Comparison of ENCODE assay signal across 8 cellular contexts in the genomic region with DNA sequence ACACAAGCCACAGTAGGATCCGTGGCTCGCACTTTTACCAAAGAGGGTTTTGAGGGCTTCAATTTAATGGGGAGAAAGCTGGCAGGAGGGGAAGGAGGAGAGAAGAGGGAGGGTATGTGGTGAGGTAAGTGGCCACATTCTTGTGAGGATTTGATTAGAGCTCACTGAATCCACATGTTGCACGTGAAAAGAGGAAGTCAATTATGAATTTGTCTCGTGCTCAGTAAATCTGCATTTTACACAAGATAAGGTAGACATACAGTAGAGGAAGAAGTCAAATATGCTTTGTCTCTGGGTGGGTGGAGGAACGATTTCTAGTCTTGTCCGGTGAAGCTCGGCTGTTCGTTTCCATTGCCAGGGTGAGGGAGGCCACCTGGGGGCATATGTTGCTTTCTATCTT. TPM values are rescaled to one million over a fixed set of nuclear protein-coding genes. Genes with fewer than 3 reads are reported as not detected.
DNase-seq lines count a peak whose midpoint lies in the region; ATAC-seq and TF ChIP-seq lines count a peak whose summit lies in the region.

No MANE protein-coding gene starts in this region.

- TF ChIP-seq POLR2A in transverse colon (IDR thresholded peaks at IDR 0.05), result no peak

- POLR2A ChIA-PET in activated CD4-positive, alpha-beta memory T cell treated with anti-CD3 and anti-CD28 coated beads, Interleukin-2, amount 10 ng/mL, durations not matched to agents 7 days and 5 days (lab: Charles Lee), result interaction anchor here (0.7 to 1.3 kb wide), 7 partner anchors 17 to 171 kb away, joined by 3 to 7 read pairs (median 3); a partner anchor contains a TSS

- DNase-seq in activated naive CD4-positive, alpha-beta T cell treated with anti-CD3 and anti-CD28 coated beads for 36 hours, result peak; percentile 36
- no peak for DNase-seq in activated naive CD4-positive, alpha-beta T cell (lab: John Stamatoyannopoulos, UW)
- no peak for DNase-seq in activated CD4-positive, alpha-beta memory T cell treated with anti-CD3 and anti-CD28 coated beads, Interleukin-2, amount 10 ng/mL, durations not matched to agents 7 days and 5 days
- DNase-seq in immature natural killer cell (no peak), transverse colon (no peak), G401 (ENCODE audit: low spot score) (no peak)
- DNase-seq in activated CD4-positive, alpha-beta T cell treated with anti-CD3 and anti-CD28 coated beads for 48 hours, result no peak

- H3K36me3 ChIP-seq in transverse colon, result peaks cover 0 to 34% (median 7%) of the 10 kb centered on the region in 4 donors

- H3K4me3 ChIP-seq in transverse colon, result peak overlapping the region; percentile 51 to 89 (median 77)

- H3K9me3 Mint-ChIP-seq in activated naive CD4-positive, alpha-beta T cell treated with anti-CD3 and anti-CD28 coated beads for 36 hours, result peaks cover 9% of the 10 kb centered on the region
- H3K9me3 Mint-ChIP-seq in activated CD4-positive, alpha-beta memory T cell treated with anti-CD3 and anti-CD28 coated beads, Interleukin-2, amount 10 ng/mL, durations not matched to agents 7 days and 5 days, result peaks cover 31% of the 10 kb centered on the region
- no peaks in the 10 kb centered on the region for H3K9me3 Mint-ChIP-seq in immature natural killer cell

- intact Hi-C loops in activated naive CD4-positive, alpha-beta T cell treated with anti-CD3 and anti-CD28 coated beads for 36 hours (cut with micrococcal nuclease), result loop anchor here (1.0 to 5.0 kb wide), 4 partner anchors 32 to 171 kb away; a partner anchor contains a TSS
- intact Hi-C loops in transverse colon (cut with DNase I; ENCODE audit: low total_unique reads), result loop anchor here (5.0 kb wide), 1 partner anchor 379 kb away; a partner anchor contains a TSS

- no peak for TF ChIP-seq CTCF in transverse colon (IDR thresholded peaks at IDR 0.05)

- WGBS in transverse colon (ENCODE audit: low coverage in 1 of 2), 2 donors, result 33 to 69% methylated on average over 2 to 8 of the region's 8 CpGs

- H3K27me3 Mint-ChIP-seq in activated naive CD4-positive, alpha-beta T cell treated with anti-CD3 and anti-CD28 coated beads for 36 hours (ENCODE audit: low read depth), result peaks cover 10% of the 10 kb centered on the region
- H3K27me3 Mint-ChIP-seq in activated CD4-positive, alpha-beta memory T cell treated with anti-CD3 and anti-CD28 coated beads, Interleukin-2, amount 10 ng/mL, durations not matched to agents 7 days and 5 days, result peaks cover 4% of the 10 kb centered on the region
- H3K27me3 Mint-ChIP-seq in immature natural killer cell (ENCODE audit: low read depth in 3 of 3), result peaks cover 5 to 10% (median 8%) of the 10 kb centered on the region in 3 donors

- peak overlapping the region in 1 of 4 donors; percentile 84 for H3K27ac ChIP-seq in transverse colon

- H3K27me3 ChIP-seq in transverse colon, result peaks cover 16% of the 10 kb centered on the region

- H3K4me3 Mint-ChIP-seq in activated naive CD4-positive, alpha-beta T cell treated with anti-CD3 and anti-CD28 coated beads for 36 hours, result peak overlapping the region; percentile 89
- peak overlapping the region; percentile 74 for H3K4me3 Mint-ChIP-seq in activated CD4-positive, alpha-beta memory T cell treated with anti-CD3 and anti-CD28 coated beads, Interleukin-2, amount 10 ng/mL, durations not matched to agents 7 days and 5 days
- H3K4me3 Mint-ChIP-seq in immature natural killer cell, result peak overlapping the region; percentile 82 to 99 (median 93)

- peak overlapping the region; percentile 81 for H3K27ac Mint-ChIP-seq in activated naive CD4-positive, alpha-beta T cell treated with anti-CD3 and anti-CD28 coated beads for 36 hours
- H3K27ac Mint-ChIP-seq in activated CD4-positive, alpha-beta memory T cell treated with anti-CD3 and anti-CD28 coated beads, Interleukin-2, amount 10 ng/mL, durations not matched to agents 7 days and 5 days, result peak overlapping the region; percentile 6
- H3K27ac Mint-ChIP-seq in immature natural killer cell, result peak overlapping the region; percentile 41 to 77 (median 72)

- no peak for TF ChIP-seq EP300 in transverse colon (IDR thresholded peaks at IDR 0.05; ENCODE audit: low read depth)

- no peak for ATAC-seq in HG03571 (IDR thresholded peaks at IDR 0.05; ENCODE audit: unreplicated experiment)

- peaks cover 0 to 4% of the 10 kb centered on the region in 2 donors for H3K9me3 ChIP-seq in transverse colon

- in situ Hi-C loops in transverse colon (cut with MboI; ENCODE audit: low pct_ligation_motif_present in 1 of 4, low pct_unique_long_range_greater_than_20kb in 1 of 4, low sequenced_read_pairs in 3 of 4), result no loop called here
- in situ Hi-C loops in G401 (cut with HindIII; ENCODE audit: low sequenced_read_pairs), result no loop called here

- H3K4me1 ChIP-seq in transverse colon, result peaks cover 6 to 17% (median 9%) of the 10 kb centered on the region in 4 donors

- peaks cover 27% of the 10 kb centered on the region for H3K4me1 Mint-ChIP-seq in activated naive CD4-positive, alpha-beta T cell treated with anti-CD3 and anti-CD28 coated beads for 36 hours (ENCODE audit: low read depth)
- peaks cover 21% of the 10 kb centered on the region for H3K4me1 Mint-ChIP-seq in activated CD4-positive, alpha-beta memory T cell treated with anti-CD3 and anti-CD28 coated beads, Interleukin-2, amount 10 ng/mL, durations not matched to agents 7 days and 5 days
- H3K4me1 Mint-ChIP-seq in immature natural killer cell, result peaks cover 23 to 29% of the 10 kb centered on the region in 2 donors

- peaks cover 65% of the 10 kb centered on the region for H3K36me3 Mint-ChIP-seq in activated naive CD4-positive, alpha-beta T cell treated with anti-CD3 and anti-CD28 coated beads for 36 hours (ENCODE audit: low read depth)
- peaks cover 79% of the 10 kb centered on the region for H3K36me3 Mint-ChIP-seq in activated CD4-positive, alpha-beta memory T cell treated with anti-CD3 and anti-CD28 coated beads, Interleukin-2, amount 10 ng/mL, durations not matched to agents 7 days and 5 days (ENCODE audit: low read depth)
- peaks cover 25 to 46% (median 27%) of the 10 kb centered on the region in 3 donors for H3K36me3 Mint-ChIP-seq in immature natural killer cell

- CTCF ChIA-PET in activated naive CD4-positive, alpha-beta T cell treated with anti-CD3 and anti-CD28 coated beads for 36 hours (lab: Charles Lee), result interaction anchor here (0.6 to 1.3 kb wide), 3 partner anchors 32 to 796 kb away, joined by 3 to 8 read pairs (median 3); a partner anchor contains a TSS
- CTCF ChIA-PET in activated CD4-positive, alpha-beta memory T cell treated with anti-CD3 and anti-CD28 coated beads, Interleukin-2, amount 10 ng/mL, durations not matched to agents 7 days and 5 days (lab: Charles Lee), result interaction anchor here (1.1 kb wide), 1 partner anchor 81 kb away, joined by 4 read pairs; a partner anchor contains a TSS

RNA-seq across cellular contexts. Expression of a gene that starts 0.9 kb away (rescaled TPM):
- 1 to 10 TPM; 9.1 to 9.5 TPM for total RNA-seq in activated naive CD4-positive, alpha-beta T cell treated with anti-CD3 and anti-CD28 coated beads for 36 hours
- 1 to 10 TPM; 6.4 to 6.7 TPM for total RNA-seq in activated CD4-positive, alpha-beta memory T cell treated with anti-CD3 and anti-CD28 coated beads, Interleukin-2, amount 10 ng/mL, durations not matched to agents 7 days and 5 days
- polyA plus RNA-seq in immature natural killer cell, result 1 to 10 TPM; 1.8 to 9.8 (median 4.4) TPM
- 10 to 100 TPM in 2 of 4 donors, 1 to 10 TPM in 2; 6.8 to 69.6 (median 27.2) TPM for total RNA-seq in transverse colon
- total RNA-seq in G401 (2014; rRNA removed; shearing (Covaris generic)), result 10.1 and 11.8 TPM in 2 replicates

RNA-seq across cellular contexts. Expression of a gene that starts 5.0 kb away (rescaled TPM):
- under 1 TPM in 1 of 2 experiments, not detected in 1; 0.05 TPM for total RNA-seq in activated naive CD4-positive, alpha-beta T cell treated with anti-CD3 and anti-CD28 coated beads for 36 hours
- under 1 TPM; 0.08 to 0.10 TPM for total RNA-seq in activated CD4-positive, alpha-beta memory T cell treated with anti-CD3 and anti-CD28 coated beads, Interleukin-2, amount 10 ng/mL, durations not matched to agents 7 days and 5 days
- polyA plus RNA-seq in immature natural killer cell, result under 1 TPM; 0.03 to 0.12 (median 0.03) TPM
- under 1 TPM in 2 of 4 donors, not detected in 2; under 0.01 to 0.82 TPM for total RNA-seq in transverse colon
- not detected in 2 replicates for total RNA-seq in G401 (2014; rRNA removed; shearing (Covaris generic))

RNA-seq across cellular contexts. Expression of a gene that starts 32.5 kb away (rescaled TPM):
- total RNA-seq in activated naive CD4-positive, alpha-beta T cell treated with anti-CD3 and anti-CD28 coated beads for 36 hours, result under 1 TPM; 0.62 to 0.83 TPM
- 1 to 10 TPM; 2.9 to 3.4 TPM for total RNA-seq in activated CD4-positive, alpha-beta memory T cell treated with anti-CD3 and anti-CD28 coated beads, Interleukin-2, amount 10 ng/mL, durations not matched to agents 7 days and 5 days
- polyA plus RNA-seq in immature natural killer cell, result under 1 TPM in 2 of 3 donors, not detected in 1; 0.51 to 0.61 TPM
- 10 to 100 TPM in 1 of 4 donors, 1 to 10 TPM in 3; 6.0 to 11.6 (median 8.6) TPM for total RNA-seq in transverse colon
- total RNA-seq in G401 (2014; rRNA removed; shearing (Covaris generic)), result not detected in 2 replicates

Comparison
In these comparisons a context has a peak if more than half of its experiments do, and no peak if none do; other contexts are left out.
1. H3K27ac Mint-ChIP-seq: peak in every context shown above with its lines; median percentile 81 in activated naive CD4-positive, alpha-beta T cell treated with anti-CD3 and anti-CD28 coated beads for 36 hours; 72 in immature natural killer cell; 6 in activated CD4-positive, alpha-beta memory T cell treated with anti-CD3 and anti-CD28 coated beads, Interleukin-2, amount 10 ng/mL, durations not matched to agents 7 days and 5 days.